11 cellular contexts compared by ENCODE assay signal in genomic region chr7:66146701-66147100, GRCh38. TPM values are rescaled to one million over a fixed set of nuclear protein-coding genes. Genes with fewer than 3 reads are reported as not detected.
DNase-seq lines count a peak whose midpoint lies in the region; TF ChIP-seq lines count a peak whose summit lies in the region.
"Had no signal": no experiment of that assay in that cellular context is flagged by ENCODE, and none has a peak within 500 bp of the region (broad histone marks: within the 10 kb centered on the region; RNA-seq: fewer than 3 reads in every experiment).

No MANE protein-coding gene starts in this region.

- no peaks in the 10 kb centered on the region for H3K9me3 ChIP-seq in tibial nerve

- H3K27me3 Mint-ChIP-seq in activated T-cell treated with anti-CD3 and anti-CD28 coated beads, Interleukin-2, amount 50 U/mL, for 24 hours = no peaks in the 10 kb centered on the region

- H3K27ac ChIP-seq in tibial nerve = peak overlapping the region in 3 of 4 donors; percentile 70 to 87 (median 71)

- H3K36me3 ChIP-seq in tibial nerve = peaks cover 0 to 49% (median 0%) of the 10 kb centered on the region in 3 donors

- no peak for TF ChIP-seq CTCF in fibroblast of villous mesenchyme (IDR thresholded peaks at IDR 0.05; ENCODE audit: insufficient read depth, low read depth, low read length)
- TF ChIP-seq CTCF in tibial nerve (IDR thresholded peaks at IDR 0.05) = no peak

- peaks cover 42% of the 10 kb centered on the region for H3K4me1 Mint-ChIP-seq in activated T-cell treated with anti-CD3 and anti-CD28 coated beads, Interleukin-2, amount 50 U/mL, for 24 hours (ENCODE audit: low read depth)

- H3K4me3 Mint-ChIP-seq in activated T-cell treated with anti-CD3 and anti-CD28 coated beads, Interleukin-2, amount 50 U/mL, for 24 hours = no peak overlapping the region

- peak in 1 of 2 donors; percentile 29 for TF ChIP-seq EP300 in tibial nerve (IDR thresholded peaks at IDR 0.05)

- peaks cover 96% of the 10 kb centered on the region for H3K36me3 Mint-ChIP-seq in activated T-cell treated with anti-CD3 and anti-CD28 coated beads, Interleukin-2, amount 50 U/mL, for 24 hours (ENCODE audit: low read depth)

- no peaks in the 10 kb centered on the region for H3K27me3 ChIP-seq in tibial nerve

- H3K4me1 ChIP-seq in tibial nerve = peaks cover 0 to 96% (median 41%) of the 10 kb centered on the region in 4 donors

- 38 to 54% methylated on average over 5 of the region's 5 CpGs for WGBS in tibial nerve, 2 donors

- H3K27ac Mint-ChIP-seq in activated T-cell treated with anti-CD3 and anti-CD28 coated beads, Interleukin-2, amount 50 U/mL, for 24 hours = peak overlapping the region; percentile 30

- TF ChIP-seq POLR2A in tibial nerve (IDR thresholded peaks at IDR 0.05) = no peak

- H3K4me3 ChIP-seq in fibroblast of villous mesenchyme (ENCODE audit: low read depth, low read length) = no peak overlapping the region
- H3K4me3 ChIP-seq in tibial nerve = no peak overlapping the region
- H3K4me3 ChIP-seq: lung had no signal

- DNase-seq in activated T-cell treated with anti-CD3 and anti-CD28 coated beads, Interleukin-2, amount 50 U/mL, for 24 hours = no peak
- DNase-seq in activated T-cell treated with anti-CD3 and anti-CD28 coated beads, Interleukin-2, amount 50 U/mL, for 1 hour = no peak
- peak; percentile 65 for DNase-seq in SK-N-DZ (ENCODE audit: low spot score)
- DNase-seq in fibroblast of villous mesenchyme (ENCODE audit: low read depth) = peak; percentile 74
- DNase-seq in tibial nerve (ENCODE audit: low spot score in 2 of 2) = no peak
- DNase-seq in stimulated activated naive CD4-positive, alpha-beta T cell treated with Interleukin-2 at 50 U/mL for 16 hours (lab: John Stamatoyannopoulos, UW) = no peak
- DNase-seq in central memory CD4-positive, alpha-beta T cell = no peak
- DNase-seq in cerebellar cortex (ENCODE audit: low spot score) = no peak
- DNase-seq: activated CD4-positive, alpha-beta T cell treated with anti-CD3 and anti-CD28 coated beads for 4 hours; amniotic stem cell had no signal

- H3K9me3 Mint-ChIP-seq in activated T-cell treated with anti-CD3 and anti-CD28 coated beads, Interleukin-2, amount 50 U/mL, for 24 hours = no peaks in the 10 kb centered on the region

RNA-seq across cellular contexts. Expression of gene CRCP, which starts 32.1 kb away (rescaled TPM):
- 44.9 and 50.9 TPM in 2 replicates for polyA plus RNA-seq in SK-N-DZ (2014; cell fraction: cytosol; rRNA removed)
- polyA plus RNA-seq in SK-N-DZ (2014; cell fraction: nucleus; rRNA removed) = 14.9 and 17.1 TPM in 2 replicates
- total RNA-seq in fibroblast of villous mesenchyme (47.4 and 53.1 TPM in 2 replicates), tibial nerve (10 to 100 TPM; 23.9 to 49.4 (median 41.8) TPM)

RNA-seq across cellular contexts. Expression of gene TPST1, which starts 58.4 kb away (rescaled TPM):
- 36.0 and 37.6 TPM in 2 replicates for polyA plus RNA-seq in SK-N-DZ (2014; cell fraction: cytosol; rRNA removed)
- polyA plus RNA-seq in SK-N-DZ (2014; cell fraction: nucleus; rRNA removed) = 17.7 and 21.3 TPM in 2 replicates
- total RNA-seq in fibroblast of villous mesenchyme (131 TPM in 2 replicates), tibial nerve (10 to 100 TPM; 31.9 to 38.3 (median 36.8) TPM)

Comparison
In these comparisons a context has a peak if more than half of its experiments do, and no peak if none do; other contexts are left out.
1. DNase-seq: peak in SK-N-DZ (single experiment) and fibroblast of villous mesenchyme (single experiment); none in activated T-cell treated with anti-CD3 and anti-CD28 coated beads, Interleukin-2, amount 50 U/mL, for 24 hours (single experiment), activated T-cell treated with anti-CD3 and anti-CD28 coated beads, Interleukin-2, amount 50 U/mL, for 1 hour (single experiment), tibial nerve (0 of 2), stimulated activated naive CD4-positive, alpha-beta T cell treated with Interleukin-2 at 50 U/mL for 16 hours (single experiment), central memory CD4-positive, alpha-beta T cell (single experiment) and cerebellar cortex (single experiment).